In the genomic region with DNA sequence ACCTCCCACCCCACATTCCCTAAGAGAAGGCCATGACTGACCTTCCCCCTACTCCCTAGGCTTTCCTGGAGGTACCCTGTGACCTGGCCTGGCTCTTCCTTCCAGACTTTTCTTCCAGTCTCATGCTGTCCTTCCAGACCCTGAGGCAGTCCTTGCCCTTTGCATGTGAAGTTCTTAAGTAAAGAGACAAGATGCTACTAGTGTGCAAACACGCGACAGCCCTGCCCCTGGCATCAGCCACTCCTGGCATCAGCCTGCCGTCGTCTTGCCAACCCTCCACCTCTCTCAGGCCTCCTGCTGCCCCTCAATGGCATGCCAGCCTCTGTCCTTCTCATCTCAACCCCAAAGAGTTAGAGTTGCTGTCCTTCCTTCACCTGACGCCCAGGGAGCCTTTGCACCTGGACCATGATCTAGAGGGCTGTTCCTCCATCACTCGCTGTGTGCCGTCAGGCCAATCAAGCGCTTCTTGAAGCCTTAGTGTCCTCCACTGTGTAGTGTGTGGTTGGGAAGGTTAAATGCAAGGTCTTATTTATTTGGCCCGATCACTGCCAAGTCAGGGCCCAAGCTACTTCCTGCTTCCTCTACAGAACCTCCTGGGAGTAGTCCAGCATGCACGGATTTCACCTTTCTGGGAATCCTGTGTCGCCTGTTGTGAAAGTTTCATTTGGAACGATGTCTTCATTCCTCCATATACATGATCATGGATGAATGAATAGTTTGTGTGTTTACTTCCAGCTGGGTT, we compare ENCODE assay signal across 16 cellular contexts.
DNase-seq lines count a peak whose midpoint lies in the region; ATAC-seq and TF ChIP-seq lines count a peak whose summit lies in the region.
"Had no signal": no experiment of that assay in that cellular context is flagged by ENCODE, and none has a peak within 500 bp of the region (broad histone marks: within the 10 kb centered on the region; RNA-seq: fewer than 3 reads in every experiment).

No MANE protein-coding gene starts in this region.

- H3K79me1 ChIP-seq in IMR-90 (ENCODE audit: low read depth in 1 of 2, low read length in 2 of 2): peaks cover 0 to 8% of the 10 kb centered on the region in 2 experiments; a peak in 3 of 4 replicates
- no peaks in the 10 kb centered on the region for H3K79me1 ChIP-seq in trophoblast cell (ENCODE audit: low read length)

- H3K9me3 ChIP-seq in IMR-90 (ENCODE audit: control insufficient read depth, insufficient read depth, low read length) (no peaks in the 10 kb centered on the region), trophoblast cell (ENCODE audit: insufficient read depth, low read depth, low read length) (no peaks in the 10 kb centered on the region)
- H3K9me3 ChIP-seq: testis had no signal

- H3K9ac ChIP-seq in IMR-90 (ENCODE audit: low read depth, low read length) (no peak overlapping the region), trophoblast cell (ENCODE audit: low read length) (no peak overlapping the region)
- H3K9ac ChIP-seq: parathyroid adenoma had no signal

- ATAC-seq in IMR-90 (ENCODE audit: low read depth): peak; percentile 44; the same call in 1 of the 2 replicates
- ATAC-seq in GM18505 (IDR thresholded peaks at IDR 0.05; ENCODE audit: unreplicated experiment): no peak

- H3K4me2 ChIP-seq in IMR-90 (ENCODE audit: low read depth, low read length) (no peak overlapping the region), trophoblast cell (ENCODE audit: low read length) (no peak overlapping the region)
- H3K4me2 ChIP-seq: hepatocyte had no signal

- intact Hi-C loops in IMR-90 (cut with micrococcal nuclease): no loop called here

- CTCF ChIA-PET in IMR-90 (lab: Yijun Ruan, JAX): interaction anchor here (0.8 kb wide), 1 partner anchor 15 kb away, joined by 4 read pairs; no protein-coding TSS in a partner anchor

- 0 out of 2 replicates have a peak overlapping the region, but pooled peaks have one; percentile 28 for H2AK5ac ChIP-seq in IMR-90 (ENCODE audit: low read depth, low read length)
- H2AK5ac ChIP-seq in trophoblast cell (ENCODE audit: low read length): no peak overlapping the region

- TF ChIP-seq POLR2A in IMR-90 (IDR thresholded peaks at IDR 0.05; ENCODE audit: low read depth, low read length) (no peak), GM18505 (IDR thresholded peaks at IDR 0.05; ENCODE audit: borderline replicate concordance, extremely low read depth, insufficient read depth, insufficient read length) (no peak)

- no peak overlapping the region for H2BK12ac ChIP-seq in trophoblast cell (ENCODE audit: low read length)

- H2AK9ac ChIP-seq in IMR-90 (replicated peaks; ENCODE audit: low read depth, low read length, poor library complexity): peak overlapping the region; percentile 44

- H3K4me3 Mint-ChIP-seq in brain: no peak overlapping the region
- H3K4me3 Mint-ChIP-seq: IgD-negative memory B cell had no signal

- H4K20me1 ChIP-seq in IMR-90 (ENCODE audit: insufficient read depth, low read length): no peaks in the 10 kb centered on the region; the same call in 1 of the 2 replicates

- H3K36me3 ChIP-seq in IMR-90 (ENCODE audit: control insufficient read depth, insufficient read depth, low read length) (no peaks in the 10 kb centered on the region), trophoblast cell (ENCODE audit: control insufficient read depth in 1 of 2, insufficient read depth in 2 of 2, low read length in 2 of 2) (no peaks in the 10 kb centered on the region)

- H4K8ac ChIP-seq in IMR-90 (ENCODE audit: low read depth in 2 of 2, low read length in 2 of 2): no peak overlapping the region
- no peak overlapping the region for H4K8ac ChIP-seq in trophoblast cell (ENCODE audit: low read depth, low read length)

- H3K27me3 ChIP-seq in IMR-90 (ENCODE audit: control insufficient read depth, insufficient read depth, low read length) (no peaks in the 10 kb centered on the region), trophoblast cell (ENCODE audit: insufficient read depth, low read length) (no peaks in the 10 kb centered on the region)
- H3K27me3 ChIP-seq: hepatocyte, testis had no signal

- no peak overlapping the region for H2BK15ac ChIP-seq in IMR-90 (ENCODE audit: low read depth, low read length)

- dilution Hi-C loops in IMR-90 (cut with HindIII; ENCODE audit: low sequenced_read_pairs, unreplicated experiment): no loop called here

- H3K27me3 Mint-ChIP-seq in brain: peaks cover 7% of the 10 kb centered on the region

- peaks cover 0 to 3% (median 0%) of the 10 kb centered on the region in 5 experiments for H3K9me3 Mint-ChIP-seq in brain

- H3K4me3 ChIP-seq in IMR-90 (ENCODE audit: insufficient read depth, low read depth, low read length) (no peak overlapping the region), trophoblast cell (ENCODE audit: low read depth, low read length) (no peak overlapping the region)
- H3K4me3 ChIP-seq: hepatocyte, testis had no signal

- POLR2A ChIA-PET in IMR-90 (lab: Charles Lee; ENCODE audit: unreplicated experiment): no interaction called here

- no peak overlapping the region for H4K12ac ChIP-seq in trophoblast cell (ENCODE audit: low read depth, low read length)

- BruUV-seq in IMR-90 (replicated peaks; lab: Mats Ljungman, UMichigan): no TSS peak

- peak overlapping the region in 3 of 5 experiments; percentile 7 to 66 (median 18) for H3K27ac Mint-ChIP-seq in brain

- TF ChIP-seq CTCF in IMR-90 (conservative IDR thresholded peaks at IDR 0.05; ENCODE audit: low read depth, low read length): no peak
- no peak for TF ChIP-seq CTCF in brain (conservative IDR thresholded peaks at IDR 0.05)

- 0 out of 2 replicates have a peak overlapping the region, but pooled peaks have one; percentile 48 for H3K14ac ChIP-seq in IMR-90 (replicated peaks; ENCODE audit: low read depth, low read length)
- no peak overlapping the region for H3K14ac ChIP-seq in trophoblast cell (ENCODE audit: low read length)

- H4K91ac ChIP-seq in IMR-90 (ENCODE audit: insufficient read depth, low read depth, low read length) (no peak overlapping the region), trophoblast cell (ENCODE audit: low read depth, low read length) (no peak overlapping the region)

- H2AFZ ChIP-seq in IMR-90 (replicated peaks; ENCODE audit: low read length, poor library complexity): no peak overlapping the region
- H2AFZ ChIP-seq in trophoblast cell (ENCODE audit: insufficient read depth, low read length, poor library complexity): no peak overlapping the region
- H2AFZ ChIP-seq: hepatocyte, parathyroid adenoma had no signal

- peaks cover 25% of the 10 kb centered on the region for H3K4me1 Mint-ChIP-seq in brain
- H3K4me1 Mint-ChIP-seq: IgD-negative memory B cell had no signal

- H3K27ac ChIP-seq in IMR-90 (ENCODE audit: insufficient read depth, low read length): no peak overlapping the region
- H3K27ac ChIP-seq in trophoblast cell (ENCODE audit: low read depth, low read length): no peak overlapping the region
- H3K27ac ChIP-seq: hepatocyte, parathyroid adenoma, testis had no signal

- H3K56ac ChIP-seq in IMR-90 (ENCODE audit: extremely low read depth, insufficient read depth, low read length): no peak overlapping the region

- WGBS in IMR-90 (ENCODE audit: extremely low coverage in 2 of 2, insufficient read length in 1 of 2), 2 experiments: 80% methylated on average over 2 of the region's 12 CpGs; no CpG with 5 or more reads in 1 of the 2 experiments
- no CpG with 5 or more reads among the region's 12 CpGs for WGBS in trophoblast cell (ENCODE audit: extremely low coverage, insufficient coverage, insufficient read length)

- peak; percentile 39 for DNase-seq in IMR-90
- DNase-seq in iris pigment epithelial cell (ENCODE audit: low read depth): peak; percentile 11
- peak in 1 of 2 donors; percentile 46 for DNase-seq in trophoblast cell
- no peak for DNase-seq in NCI-H2107 (lab: John Stamatoyannopoulos, UW)
- no peak for DNase-seq in cerebellar nuclear complex (lab: John Stamatoyannopoulos, UW)
- DNase-seq in kidney glomerular epithelial cell (lab: John Stamatoyannopoulos, UW): no peak
- DNase-seq: activated CD4-positive, alpha-beta T cell treated with anti-CD3 and anti-CD28 coated beads for 4 hours; activated CD8-positive, alpha-beta memory T cell treated with anti-CD3 and anti-CD28 coated beads, Interleukin-2, amount 50 U/mL, for 48 hours; AML-193; NCI-H526; testis had no signal

- H4K5ac ChIP-seq in IMR-90 (ENCODE audit: low read depth, low read length): no peak overlapping the region

- peaks cover 1% of the 10 kb centered on the region for H3K79me2 ChIP-seq in trophoblast cell (ENCODE audit: control insufficient read depth, insufficient read depth, low read length, poor library complexity)

- TF ChIP-seq RAD21 in IMR-90 (IDR thresholded peaks at IDR 0.05; ENCODE audit: low read length): no peak

- H3K36me3 Mint-ChIP-seq in brain: no peaks in the 10 kb centered on the region
- H3K36me3 Mint-ChIP-seq: IgD-negative memory B cell had no signal

- H3K23ac ChIP-seq in IMR-90 (ENCODE audit: low read depth, low read length): no peak overlapping the region
- no peak overlapping the region for H3K23ac ChIP-seq in trophoblast cell (ENCODE audit: low read length)

- in situ Hi-C loops in IMR-90 (cut with MboI; ENCODE audit: low sequenced_read_pairs): no loop called here

- H3K4ac ChIP-seq in IMR-90 (ENCODE audit: low read depth, low read length): no peak overlapping the region; the same call in 1 of the 2 replicates
- peak overlapping the region; percentile 1 for H3K4ac ChIP-seq in trophoblast cell (ENCODE audit: low read depth, low read length)

- peaks cover 11% of the 10 kb centered on the region; the same call in 1 of the 2 replicates for H3K9me1 ChIP-seq in IMR-90 (ENCODE audit: insufficient read depth, low read length)

- no peak overlapping the region for H3K18ac ChIP-seq in IMR-90 (ENCODE audit: low read depth, low read length)
- H3K18ac ChIP-seq in trophoblast cell (ENCODE audit: low read length): peak overlapping the region; percentile 13

- no peak overlapping the region for H2BK20ac ChIP-seq in IMR-90 (ENCODE audit: low read depth, low read length)

- H2BK5ac ChIP-seq in IMR-90 (ENCODE audit: low read depth, low read length, poor library complexity, severe bottlenecking) (no peak overlapping the region), trophoblast cell (ENCODE audit: low read depth, low read length, poor library complexity) (no peak overlapping the region)

- H3K4me1 ChIP-seq in IMR-90 (ENCODE audit: control insufficient read depth, insufficient read depth, low read length) (peaks cover 5% of the 10 kb centered on the region), trophoblast cell (ENCODE audit: control insufficient read depth in 1 of 2, insufficient read depth in 2 of 2, low read length in 2 of 2) (peaks cover 15 to 17% of the 10 kb centered on the region in 2 experiments)
- H3K4me1 ChIP-seq: parathyroid adenoma, testis had no signal

- H2BK120ac ChIP-seq in IMR-90 (ENCODE audit: low read depth, low read length) (no peak overlapping the region), trophoblast cell (ENCODE audit: insufficient read depth, low read length, poor library complexity) (no peak overlapping the region)

TF ChIP-seq in IMR-90, 13 proteins besides CTCF, POLR2A, EP300 and RAD21 (continues in another document):
- TF ChIP-seq RCOR1 (IDR thresholded peaks at IDR 0.05; ENCODE audit: insufficient replicate concordance, low read length) (no peak), MXI1 (IDR thresholded peaks at IDR 0.05; ENCODE audit: borderline replicate concordance, low read depth, low read length) (no peak), MAZ (IDR thresholded peaks at IDR 0.05; ENCODE audit: borderline replicate concordance, low read depth, low read length) (no peak), CEBPB (IDR thresholded peaks at IDR 0.05; ENCODE audit: low read depth, low read length) (no peak)

Comparison
In these comparisons a context has a peak if more than half of its experiments do, and no peak if none do; other contexts are left out.
1. DNase-seq: peak in IMR-90 (single experiment) and iris pigment epithelial cell (single experiment); none in NCI-H2107 (single experiment), cerebellar nuclear complex (0 of 2) and kidney glomerular epithelial cell (single experiment).